1 cellular context compared by ENCODE assay signal in genomic region chr2:151815821-151816489, GRCh38.
TF ChIP-seq lines count a peak whose summit lies in the region.

No MANE protein-coding gene starts in this region.

TF ChIP-seq in K562, 482 proteins besides CTCF, POLR2A, EP300 and RAD21 (continued from another document and continues in another):
- TF ChIP-seq, protein P1, sequence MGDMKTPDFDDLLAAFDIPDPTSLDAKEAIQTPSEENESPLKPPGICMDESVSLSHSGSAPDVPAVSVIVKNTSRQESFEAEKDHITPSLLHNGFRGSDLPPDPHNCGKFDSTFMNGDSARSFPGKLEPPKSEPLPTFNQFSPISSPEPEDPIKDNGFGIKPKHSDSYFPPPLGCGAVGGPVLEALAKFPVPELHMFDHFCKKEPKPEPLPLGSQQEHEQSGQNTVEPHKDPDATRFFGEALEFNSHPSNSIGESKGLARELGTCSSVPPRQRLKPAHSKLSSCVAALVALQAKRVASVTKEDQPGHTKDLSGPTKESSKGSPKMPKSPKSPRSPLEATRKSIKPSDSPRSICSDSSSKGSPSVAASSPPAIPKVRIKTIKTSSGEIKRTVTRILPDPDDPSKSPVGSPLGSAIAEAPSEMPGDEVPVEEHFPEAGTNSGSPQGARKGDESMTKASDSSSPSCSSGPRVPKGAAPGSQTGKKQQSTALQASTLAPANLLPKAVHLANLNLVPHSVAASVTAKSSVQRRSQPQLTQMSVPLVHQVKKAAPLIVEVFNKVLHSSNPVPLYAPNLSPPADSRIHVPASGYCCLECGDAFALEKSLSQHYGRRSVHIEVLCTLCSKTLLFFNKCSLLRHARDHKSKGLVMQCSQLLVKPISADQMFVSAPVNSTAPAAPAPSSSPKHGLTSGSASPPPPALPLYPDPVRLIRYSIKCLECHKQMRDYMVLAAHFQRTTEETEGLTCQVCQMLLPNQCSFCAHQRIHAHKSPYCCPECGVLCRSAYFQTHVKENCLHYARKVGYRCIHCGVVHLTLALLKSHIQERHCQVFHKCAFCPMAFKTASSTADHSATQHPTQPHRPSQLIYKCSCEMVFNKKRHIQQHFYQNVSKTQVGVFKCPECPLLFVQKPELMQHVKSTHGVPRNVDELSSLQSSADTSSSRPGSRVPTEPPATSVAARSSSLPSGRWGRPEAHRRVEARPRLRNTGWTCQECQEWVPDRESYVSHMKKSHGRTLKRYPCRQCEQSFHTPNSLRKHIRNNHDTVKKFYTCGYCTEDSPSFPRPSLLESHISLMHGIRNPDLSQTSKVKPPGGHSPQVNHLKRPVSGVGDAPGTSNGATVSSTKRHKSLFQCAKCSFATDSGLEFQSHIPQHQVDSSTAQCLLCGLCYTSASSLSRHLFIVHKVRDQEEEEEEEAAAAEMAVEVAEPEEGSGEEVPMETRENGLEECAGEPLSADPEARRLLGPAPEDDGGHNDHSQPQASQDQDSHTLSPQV (IDR thresholded peaks at IDR 0.05), result peak; percentile 94
- TF ChIP-seq RAD51 (IDR thresholded peaks at IDR 0.05; ENCODE audit: borderline replicate concordance, low read depth) (peak; percentile 46; the same call in 1 of the 2 replicates), SMARCC2 (IDR thresholded peaks at IDR 0.05; ENCODE audit: low read depth) (peak; percentile 71; the same call in 1 of the 2 replicates), MECOM (CRISPR knock-in tag; IDR thresholded peaks at IDR 0.05) (peak; percentile 67; the same call in 1 of the 2 replicates), ZNF318 (IDR thresholded peaks at IDR 0.05; ENCODE audit: borderline replicate concordance in 1 of 2, low read depth in 1 of 2) (no peak), CXXC5 (CRISPR knock-in tag; IDR thresholded peaks at IDR 0.05) (peak; percentile 57), GATAD2A (IDR thresholded peaks at IDR 0.05) (0 out of 2 replicates have a peak, but pooled peaks have one; percentile 18), TGIF2 (CRISPR knock-in tag; IDR thresholded peaks at IDR 0.05) (no peak), JUND (IDR thresholded peaks at IDR 0.05; ENCODE audit: borderline replicate concordance, low read depth, low read length) (peak; percentile 72; the same call in 1 of the 2 replicates), JUND (tag; IDR thresholded peaks at IDR 0.05; ENCODE audit: borderline replicate concordance, low read depth, low read length) (no peak; the same call in 2 of the 3 replicates), HDAC1 (IDR thresholded peaks at IDR 0.05) (0 out of 4 replicates have a peak, but pooled peaks of 1 of the 2 experiments have one; percentile 28), ARNT (IDR thresholded peaks at IDR 0.05) (no peak), NR3C1 (CRISPR knock-in tag; IDR thresholded peaks at IDR 0.05) (no peak), HMBOX1 (IDR thresholded peaks at IDR 0.05) (peak; percentile 84), FOXJ2 (tag; IDR thresholded peaks at IDR 0.05) (no peak), FOXM1 (IDR thresholded peaks at IDR 0.05; ENCODE audit: low read depth) (peak; percentile 59; the same call in 1 of the 2 replicates), FOXM1 (CRISPR knock-in tag; IDR thresholded peaks at IDR 0.05; ENCODE audit: low read depth) (no peak), ZNF764 (CRISPR knock-in tag; IDR thresholded peaks at IDR 0.05; ENCODE audit: low read depth) (no peak), HINFP (tag; conservative IDR thresholded peaks at IDR 0.05; ENCODE audit: low read depth) (peak; percentile 57), KDM1A (IDR thresholded peaks at IDR 0.05) (peak; percentile 65 to 71; a peak in 3 of 4 replicates), CBFA2T2 (conservative IDR thresholded peaks at IDR 0.05) (peak; percentile 91), POLR2AphosphoS5 (IDR thresholded peaks at IDR 0.05; ENCODE audit: control insufficient read depth, insufficient read depth, low read depth, low read length) (peak; percentile 91), FOXA3 (CRISPR knock-in tag; conservative IDR thresholded peaks at IDR 0.05 in 1 of 2, IDR thresholded peaks at IDR 0.05 in 1 of 2) (peak; percentile 12 to 62; a peak in 1 of 4 replicates), NR4A1 (CRISPR knock-in tag; IDR thresholded peaks at IDR 0.05) (no peak), NR4A1 (tag; IDR thresholded peaks at IDR 0.05) (peak; percentile 78; the same call in 1 of the 2 replicates), U2AF2 (optimal IDR thresholded peaks at IDR 0.05; ENCODE audit: low read depth, low read length) (no peak), HNRNPL (IDR thresholded peaks at IDR 0.05; ENCODE audit: low read depth, low read length) (no peak), CHAMP1 (IDR thresholded peaks at IDR 0.05) (peak; percentile 50; the same call in 1 of the 2 replicates), BCL6 (CRISPR knock-in tag; IDR thresholded peaks at IDR 0.05) (no peak), MEF2A (IDR thresholded peaks at IDR 0.05; ENCODE audit: control insufficient read depth, low read depth, low read length) (peak; percentile 45; the same call in 1 of the 2 replicates), MEIS2 (IDR thresholded peaks at IDR 0.05; ENCODE audit: partially characterized antibody) (peak; percentile 88), KAT2B (IDR thresholded peaks at IDR 0.05; ENCODE audit: low read depth, low read length) (no peak), TRIM24 (IDR thresholded peaks at IDR 0.05) (peak; percentile 69 to 77; a peak in 3 of 4 replicates)
- TF ChIP-seq, protein P2, sequence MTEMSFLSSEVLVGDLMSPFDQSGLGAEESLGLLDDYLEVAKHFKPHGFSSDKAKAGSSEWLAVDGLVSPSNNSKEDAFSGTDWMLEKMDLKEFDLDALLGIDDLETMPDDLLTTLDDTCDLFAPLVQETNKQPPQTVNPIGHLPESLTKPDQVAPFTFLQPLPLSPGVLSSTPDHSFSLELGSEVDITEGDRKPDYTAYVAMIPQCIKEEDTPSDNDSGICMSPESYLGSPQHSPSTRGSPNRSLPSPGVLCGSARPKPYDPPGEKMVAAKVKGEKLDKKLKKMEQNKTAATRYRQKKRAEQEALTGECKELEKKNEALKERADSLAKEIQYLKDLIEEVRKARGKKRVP (CRISPR knock-in tag; IDR thresholded peaks at IDR 0.05), result peak; percentile 70
- TF ChIP-seq, protein P3, sequence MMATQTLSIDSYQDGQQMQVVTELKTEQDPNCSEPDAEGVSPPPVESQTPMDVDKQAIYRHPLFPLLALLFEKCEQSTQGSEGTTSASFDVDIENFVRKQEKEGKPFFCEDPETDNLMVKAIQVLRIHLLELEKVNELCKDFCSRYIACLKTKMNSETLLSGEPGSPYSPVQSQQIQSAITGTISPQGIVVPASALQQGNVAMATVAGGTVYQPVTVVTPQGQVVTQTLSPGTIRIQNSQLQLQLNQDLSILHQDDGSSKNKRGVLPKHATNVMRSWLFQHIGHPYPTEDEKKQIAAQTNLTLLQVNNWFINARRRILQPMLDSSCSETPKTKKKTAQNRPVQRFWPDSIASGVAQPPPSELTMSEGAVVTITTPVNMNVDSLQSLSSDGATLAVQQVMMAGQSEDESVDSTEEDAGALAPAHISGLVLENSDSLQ (IDR thresholded peaks at IDR 0.05), result peak; percentile 87; the same call in 1 of the 2 replicates
- TF ChIP-seq, protein P4, sequence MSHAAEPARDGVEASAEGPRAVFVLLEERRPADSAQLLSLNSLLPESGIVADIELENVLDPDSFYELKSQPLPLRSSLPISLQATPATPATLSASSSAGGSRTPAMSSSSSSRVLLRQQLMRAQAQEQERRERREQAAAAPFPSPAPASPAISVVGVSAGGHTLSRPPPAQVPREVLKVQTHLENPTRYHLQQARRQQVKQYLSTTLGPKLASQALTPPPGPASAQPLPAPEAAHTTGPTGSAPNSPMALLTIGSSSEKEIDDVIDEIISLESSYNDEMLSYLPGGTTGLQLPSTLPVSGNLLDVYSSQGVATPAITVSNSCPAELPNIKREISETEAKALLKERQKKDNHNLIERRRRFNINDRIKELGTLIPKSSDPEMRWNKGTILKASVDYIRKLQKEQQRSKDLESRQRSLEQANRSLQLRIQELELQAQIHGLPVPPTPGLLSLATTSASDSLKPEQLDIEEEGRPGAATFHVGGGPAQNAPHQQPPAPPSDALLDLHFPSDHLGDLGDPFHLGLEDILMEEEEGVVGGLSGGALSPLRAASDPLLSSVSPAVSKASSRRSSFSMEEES (CRISPR knock-in tag; IDR thresholded peaks at IDR 0.05), result no peak
- TF ChIP-seq, protein P5, sequence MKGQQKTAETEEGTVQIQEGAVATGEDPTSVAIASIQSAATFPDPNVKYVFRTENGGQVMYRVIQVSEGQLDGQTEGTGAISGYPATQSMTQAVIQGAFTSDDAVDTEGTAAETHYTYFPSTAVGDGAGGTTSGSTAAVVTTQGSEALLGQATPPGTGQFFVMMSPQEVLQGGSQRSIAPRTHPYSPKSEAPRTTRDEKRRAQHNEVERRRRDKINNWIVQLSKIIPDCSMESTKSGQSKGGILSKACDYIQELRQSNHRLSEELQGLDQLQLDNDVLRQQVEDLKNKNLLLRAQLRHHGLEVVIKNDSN (CRISPR knock-in tag; IDR thresholded peaks at IDR 0.05), result peak; percentile 67; the same call in 1 of the 2 replicates
